In the genomic region with DNA sequence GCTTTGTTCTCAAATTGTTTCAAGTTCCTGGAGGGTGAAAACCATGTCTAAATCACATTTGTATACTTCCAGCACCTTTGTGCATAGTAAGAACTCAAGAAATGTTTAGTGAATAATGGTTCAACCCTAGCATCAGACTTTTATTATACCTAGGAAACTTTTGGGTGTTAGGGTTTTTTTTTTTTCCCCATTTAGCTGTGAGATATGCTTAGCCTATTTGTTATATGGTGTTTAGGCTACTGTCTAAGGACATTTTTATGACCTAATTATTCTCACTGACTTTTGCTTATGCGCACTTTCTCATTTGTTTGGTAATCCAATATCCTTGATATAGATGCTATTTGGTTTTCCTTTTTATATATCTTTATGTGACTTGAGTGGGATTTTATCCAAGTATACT, we compare ENCODE assay signal across 19 cellular contexts.
"Had no signal": no experiment of that assay in that cellular context is flagged by ENCODE, and none has a peak within 500 bp of the region (broad histone marks: within the 10 kb centered on the region; RNA-seq: fewer than 3 reads in every experiment).

No MANE protein-coding gene starts in this region.

- H3K27me3 ChIP-seq: foreskin keratinocyte, upper lobe of left lung had no signal

- H3K4me3 ChIP-seq: lower lobe of right lung, thoracic aorta, upper lobe of left lung had no signal

- H3K9me3 ChIP-seq: lower lobe of right lung, thoracic aorta, upper lobe of left lung had no signal

- DNase-seq: activated B cell treated with CpG ODN at 0.5 μM for 24 hours; activated CD4-positive, alpha-beta memory T cell treated with anti-CD3 and anti-CD28 coated beads for 36 hours; activated CD4-positive, alpha-beta T cell treated with anti-CD3 and anti-CD28 coated beads for 4 hours; aorta; effector memory CD4-positive, alpha-beta T cell; foreskin keratinocyte; lower lobe of right lung; naive thymus-derived CD4-positive, alpha-beta T cell; occipital lobe; posterior cingulate gyrus; small intestine; stimulated activated CD4-positive, alpha-beta T cell treated with anti-CD3 and anti-CD28 coated beads, Interleukin-2, amount 100 ng/mL, for 24 hours; T-helper 1 cell; T1000; upper lobe of left lung had no signal

- H3K27ac ChIP-seq: foreskin keratinocyte, lower lobe of right lung, thoracic aorta, upper lobe of left lung had no signal

- ATAC-seq: foreskin keratinocyte; lower lobe of right lung; naive thymus-derived CD4-positive, alpha-beta T cell; sciatic nerve; stimulated activated memory B cell treated with anti-CD40 and anti-IgM and Interleukin-4, amounts not matched to agents 10 μg/mL and 1 μg/mL and 100 μg/mL, for 72 hours had no signal

- H3K36me3 ChIP-seq: lower lobe of right lung, thoracic aorta, upper lobe of left lung had no signal

- FAIRE-seq: colon had no signal
